In genomic region chr7:24964177-24964576, GRCh38 we compare ENCODE assay signal across 24 cellular contexts. TPM values are rescaled to one million over a fixed set of nuclear protein-coding genes. Genes with fewer than 3 reads are reported as not detected.
A peak's percentile ranks its signal among the peaks of the same experiment; 100 is the strongest.
DNase-seq lines count a peak whose midpoint lies in the region; ATAC-seq and TF ChIP-seq lines count a peak whose summit lies in the region.
"Had no signal": no experiment of that assay in that cellular context is flagged by ENCODE, and none has a peak within 500 bp of the region (broad histone marks: within the 10 kb centered on the region; RNA-seq: fewer than 3 reads in every experiment).

No MANE protein-coding gene starts in this region.

- H3K9me3 Mint-ChIP-seq in activated CD4-positive, alpha-beta T cell treated with anti-CD3 and anti-CD28 coated beads, Interleukin-2, amount 10 ng/mL, durations not matched to agents 24 days and 14 days: peaks cover 7% of the 10 kb centered on the region
- no peaks in the 10 kb centered on the region for H3K9me3 Mint-ChIP-seq in natural killer cell treated with Interleukin-12 subunit alpha and Interleukin-12 subunit beta and Interleukin-15 and Interleukin-18, amount 100 ng/mL, for 72 hours
- H3K9me3 Mint-ChIP-seq: CD8-positive, alpha-beta T cell; nephron progenitor cell; stimulated activated effector memory CD8-positive, alpha-beta T cell treated with anti-CD3 and anti-CD28 coated beads, Interleukin-12 subunit alpha, Interleukin-12 subunit beta, amount 100 ng/mL, for 72 hours had no signal

- POLR2A ChIA-PET in IMR-90 (lab: Charles Lee; ENCODE audit: unreplicated experiment): no interaction called here

- no peak overlapping the region; the same call in 1 of the 2 replicates for H3K18ac ChIP-seq in IMR-90 (ENCODE audit: low read depth, low read length)

- H2BK20ac ChIP-seq in IMR-90 (ENCODE audit: low read depth, low read length): no peak overlapping the region

- H3K27ac Mint-ChIP-seq in activated CD4-positive, alpha-beta T cell treated with anti-CD3 and anti-CD28 coated beads, Interleukin-2, amount 10 ng/mL, durations not matched to agents 24 days and 14 days: peak overlapping the region; percentile 40
- peak overlapping the region; percentile 69 to 83 for H3K27ac Mint-ChIP-seq in natural killer cell treated with Interleukin-12 subunit alpha and Interleukin-12 subunit beta and Interleukin-15 and Interleukin-18, amount 100 ng/mL, for 72 hours
- H3K27ac Mint-ChIP-seq: CD8-positive, alpha-beta T cell; nephron progenitor cell; progenitor cell of endocrine pancreas had no signal

- H4K20me1 ChIP-seq in IMR-90 (ENCODE audit: insufficient read depth, low read length): 0 out of 2 replicates have a peak, but pooled peaks cover 3% of the 10 kb centered on the region

- H3K4me3 ChIP-seq in IMR-90 (ENCODE audit: insufficient read depth, low read depth, low read length) (no peak overlapping the region), right cardiac atrium (ENCODE audit: low read length) (no peak overlapping the region)
- H3K4me3 ChIP-seq: A549, Peyer's patch, upper lobe of right lung had no signal

- H3K36me3 Mint-ChIP-seq in activated CD4-positive, alpha-beta T cell treated with anti-CD3 and anti-CD28 coated beads, Interleukin-2, amount 10 ng/mL, durations not matched to agents 24 days and 14 days (ENCODE audit: low read depth): peaks cover 29% of the 10 kb centered on the region
- no peaks in the 10 kb centered on the region for H3K36me3 Mint-ChIP-seq in natural killer cell treated with Interleukin-12 subunit alpha and Interleukin-12 subunit beta and Interleukin-15 and Interleukin-18, amount 100 ng/mL, for 72 hours
- H3K36me3 Mint-ChIP-seq: CD8-positive, alpha-beta T cell had no signal

- no peak overlapping the region for H3K23ac ChIP-seq in IMR-90 (ENCODE audit: low read depth, low read length)

- in situ Hi-C loops in IMR-90 (cut with MboI; ENCODE audit: low sequenced_read_pairs): no loop called here

- no peak overlapping the region for H4K91ac ChIP-seq in IMR-90 (ENCODE audit: insufficient read depth, low read depth, low read length)

- H3K14ac ChIP-seq in IMR-90 (replicated peaks; ENCODE audit: low read depth, low read length): no peak overlapping the region

- intact Hi-C loops in activated CD4-positive, alpha-beta T cell treated with anti-CD3 and anti-CD28 coated beads, Interleukin-2, amount 10 ng/mL, durations not matched to agents 24 days and 14 days (cut with micrococcal nuclease): no loop called here
- intact Hi-C loops in IMR-90 (cut with micrococcal nuclease): no loop called here
- intact Hi-C loops in right cardiac atrium (cut with DNase I): no loop called here

- no CpG with 5 or more reads among the region's 2 CpGs for WGBS in IMR-90 (ENCODE audit: extremely low coverage in 2 of 2, insufficient read length in 1 of 2), 2 experiments
- WGBS in right cardiac atrium: 90% methylated on average over 2 of the region's 2 CpGs

- no peak overlapping the region for H3K4me2 ChIP-seq in IMR-90 (ENCODE audit: low read depth, low read length)
- H3K4me2 ChIP-seq: A549 had no signal

- H3K27ac ChIP-seq in IMR-90 (ENCODE audit: insufficient read depth, low read length): no peak overlapping the region
- H3K27ac ChIP-seq in right cardiac atrium (ENCODE audit: low read length): no peak overlapping the region
- H3K27ac ChIP-seq: A549, upper lobe of right lung had no signal

- H2AK5ac ChIP-seq in IMR-90 (ENCODE audit: low read depth, low read length): no peak overlapping the region

- H4K8ac ChIP-seq in IMR-90 (ENCODE audit: low read depth in 2 of 2, low read length in 2 of 2): no peak overlapping the region

- H2BK5ac ChIP-seq in IMR-90 (ENCODE audit: low read depth, low read length, poor library complexity, severe bottlenecking): no peak overlapping the region

- DNase-seq in activated CD4-positive, alpha-beta T cell treated with anti-CD3 and anti-CD28 coated beads, Interleukin-2, amount 10 ng/mL, durations not matched to agents 24 days and 14 days: no peak
- no peak for DNase-seq in activated CD4-positive, alpha-beta T cell treated with anti-CD3 and anti-CD28 coated beads for 48 hours
- DNase-seq in IMR-90 (peak; percentile 22), amniotic epithelial cell (ENCODE audit: low read depth) (peak; percentile 27), right cardiac atrium (no peak)
- DNase-seq in natural killer cell treated with Interleukin-12 subunit alpha and Interleukin-12 subunit beta and Interleukin-15 and Interleukin-18, amount 100 ng/mL, for 72 hours (ENCODE audit: low spot score): no peak
- DNase-seq: activated CD8-positive, alpha-beta memory T cell treated with anti-CD3 and anti-CD28 coated beads for 24 hours; activated naive CD4-positive, alpha-beta T cell treated with Interleukin-2 at 50 U/mL for 16 hours; CD8-positive, alpha-beta T cell; kidney; mesenchymal stem cell; MV-4-11; NCI-H2029 treated with DMSO at 0.1 percent for 48 hours; NCI-H69; nephron progenitor cell; Peyer's patch; small intestine; upper lobe of right lung had no signal

- no peak for TF ChIP-seq POLR2A in IMR-90 (IDR thresholded peaks at IDR 0.05; ENCODE audit: low read depth, low read length)

- CTCF ChIA-PET in IMR-90 (lab: Yijun Ruan, JAX): interaction anchor here (0.5 to 1.6 kb wide), 3 partner anchors 15 to 18 kb away, joined by 3 to 5 read pairs (median 3); no protein-coding TSS in a partner anchor

- H3K27me3 ChIP-seq in IMR-90 (ENCODE audit: control insufficient read depth, insufficient read depth, low read length) (no peaks in the 10 kb centered on the region), right cardiac atrium (ENCODE audit: control insufficient read depth, insufficient read depth) (no peaks in the 10 kb centered on the region)
- H3K27me3 ChIP-seq: Peyer's patch, upper lobe of right lung had no signal

- H2AFZ ChIP-seq in IMR-90 (replicated peaks; ENCODE audit: low read length, poor library complexity): no peak overlapping the region

- H2BK15ac ChIP-seq in IMR-90 (ENCODE audit: low read depth, low read length): no peak overlapping the region

- H3K27me3 Mint-ChIP-seq in activated CD4-positive, alpha-beta T cell treated with anti-CD3 and anti-CD28 coated beads, Interleukin-2, amount 10 ng/mL, durations not matched to agents 24 days and 14 days: no peaks in the 10 kb centered on the region
- no peaks in the 10 kb centered on the region for H3K27me3 Mint-ChIP-seq in natural killer cell treated with Interleukin-12 subunit alpha and Interleukin-12 subunit beta and Interleukin-15 and Interleukin-18, amount 100 ng/mL, for 72 hours
- H3K27me3 Mint-ChIP-seq: progenitor cell of endocrine pancreas had no signal

- no peak for TF ChIP-seq CTCF in IMR-90 (conservative IDR thresholded peaks at IDR 0.05; ENCODE audit: low read depth, low read length)

- H4K5ac ChIP-seq in IMR-90 (ENCODE audit: low read depth, low read length): 0 out of 2 replicates have a peak overlapping the region, but pooled peaks have one; percentile 4

- no peak overlapping the region for H3K4ac ChIP-seq in IMR-90 (ENCODE audit: low read depth, low read length)

- H3K9ac ChIP-seq in IMR-90 (ENCODE audit: low read depth, low read length): no peak overlapping the region

- H3K36me3 ChIP-seq in IMR-90 (ENCODE audit: control insufficient read depth, insufficient read depth, low read length): no peaks in the 10 kb centered on the region
- H3K36me3 ChIP-seq: Peyer's patch, upper lobe of right lung had no signal

- H3K4me1 ChIP-seq in IMR-90 (ENCODE audit: control insufficient read depth, insufficient read depth, low read length) (peaks cover 12% of the 10 kb centered on the region), right cardiac atrium (ENCODE audit: control insufficient read depth, insufficient read depth, low read length) (peaks cover 2% of the 10 kb centered on the region)

- ATAC-seq in IMR-90 (ENCODE audit: low read depth) (no peak), right cardiac atrium (no peak), HG02678 (IDR thresholded peaks at IDR 0.05; ENCODE audit: unreplicated experiment) (no peak), GM21529 (IDR thresholded peaks at IDR 0.05; ENCODE audit: unreplicated experiment) (no peak)
- no peak for ATAC-seq in natural killer cell treated with Interleukin-12 subunit alpha and Interleukin-12 subunit beta and Interleukin-15 and Interleukin-18, amount 100 ng/mL, for 72 hours
- ATAC-seq: A549; CD8-positive, alpha-beta T cell; SK-N-SH treated with all-trans-retinoic acid at 6 μM for 48 hours; stimulated activated effector memory CD8-positive, alpha-beta T cell treated with anti-CD3 and anti-CD28 coated beads, Interleukin-12 subunit alpha, Interleukin-12 subunit beta, amount 100 ng/mL, for 72 hours had no signal

- peak overlapping the region; percentile 18 for H3K4me3 Mint-ChIP-seq in activated CD4-positive, alpha-beta T cell treated with anti-CD3 and anti-CD28 coated beads, Interleukin-2, amount 10 ng/mL, durations not matched to agents 24 days and 14 days
- H3K4me3 Mint-ChIP-seq in natural killer cell treated with Interleukin-12 subunit alpha and Interleukin-12 subunit beta and Interleukin-15 and Interleukin-18, amount 100 ng/mL, for 72 hours: peak overlapping the region; percentile 47
- H3K4me3 Mint-ChIP-seq: CD8-positive, alpha-beta T cell; nephron progenitor cell had no signal

- H3K79me1 ChIP-seq in IMR-90 (ENCODE audit: low read depth in 1 of 2, low read length in 2 of 2): peaks cover 50 to 80% of the 10 kb centered on the region in 2 experiments

- peaks cover 9% of the 10 kb centered on the region; the same call in 1 of the 2 replicates for H3K9me1 ChIP-seq in IMR-90 (ENCODE audit: insufficient read depth, low read length)

- no TSS peak for BruUV-seq in IMR-90 (replicated peaks; lab: Mats Ljungman, UMichigan)

- H2BK120ac ChIP-seq in IMR-90 (ENCODE audit: low read depth, low read length): no peak overlapping the region

- H3K4me1 Mint-ChIP-seq in activated CD4-positive, alpha-beta T cell treated with anti-CD3 and anti-CD28 coated beads, Interleukin-2, amount 10 ng/mL, durations not matched to agents 24 days and 14 days: peaks cover 78% of the 10 kb centered on the region
- H3K4me1 Mint-ChIP-seq in natural killer cell treated with Interleukin-12 subunit alpha and Interleukin-12 subunit beta and Interleukin-15 and Interleukin-18, amount 100 ng/mL, for 72 hours (ENCODE audit: low read depth in 2 of 2): peaks cover 59 to 75% of the 10 kb centered on the region in 2 donors

- no peak overlapping the region for H2AK9ac ChIP-seq in IMR-90 (replicated peaks; ENCODE audit: low read depth, low read length, poor library complexity)

- TF ChIP-seq RAD21 in IMR-90 (IDR thresholded peaks at IDR 0.05; ENCODE audit: low read length): no peak

- no peak overlapping the region for H3K56ac ChIP-seq in IMR-90 (ENCODE audit: extremely low read depth, insufficient read depth, low read length)

- dilution Hi-C loops in IMR-90 (cut with HindIII; ENCODE audit: low sequenced_read_pairs, unreplicated experiment): no loop called here

- H3K9me3 ChIP-seq in IMR-90 (ENCODE audit: control insufficient read depth, insufficient read depth, low read length) (no peaks in the 10 kb centered on the region), right cardiac atrium (ENCODE audit: control insufficient read depth, low read length) (no peaks in the 10 kb centered on the region)
- H3K9me3 ChIP-seq: A549, Peyer's patch, upper lobe of right lung had no signal

RNA-seq across cellular contexts. Expression of gene OSBPL3, which starts 15.8 kb away (rescaled TPM):
- 93.7 and 93.8 TPM in 2 replicates for total RNA-seq in activated CD4-positive, alpha-beta T cell treated with anti-CD3 and anti-CD28 coated beads, Interleukin-2, amount 10 ng/mL, durations not matched to agents 24 days and 14 days
- total RNA-seq in IMR-90 (2012; rRNA removed) (29.9 and 30.0 TPM in 2 replicates), right cardiac atrium (10 to 100 TPM in 2 of 4 donors, 1 to 10 TPM in 2; 9.0 to 12.9 (median 10.4) TPM)
- polyA plus RNA-seq in IMR-90 (2012; rRNA removed) (15.4 and 18.0 TPM in 2 replicates), right cardiac atrium (3.2 TPM)
- 4.0 and 4.9 TPM in 2 replicates for polyA plus RNA-seq in IMR-90 (2012; cell fraction: cytosol; rRNA removed)
- polyA plus RNA-seq in IMR-90 (2012; cell fraction: nucleus; rRNA removed; ENCODE audit: low replicate concordance): 14.4 and 46.7 TPM in 2 replicates
- total RNA-seq in natural killer cell treated with Interleukin-12 subunit alpha and Interleukin-12 subunit beta and Interleukin-15 and Interleukin-18, amount 100 ng/mL, for 72 hours: 10 to 100 TPM; 34.7 to 70.4 TPM

Comparison
In these comparisons a context has a peak if more than half of its experiments do, and no peak if none do; other contexts are left out.
1. DNase-seq: peak in IMR-90 (single experiment) and amniotic epithelial cell (single experiment); none in activated CD4-positive, alpha-beta T cell treated with anti-CD3 and anti-CD28 coated beads, Interleukin-2, amount 10 ng/mL, durations not matched to agents 24 days and 14 days (single experiment), activated CD4-positive, alpha-beta T cell treated with anti-CD3 and anti-CD28 coated beads for 48 hours (single experiment), natural killer cell treated with Interleukin-12 subunit alpha and Interleukin-12 subunit beta and Interleukin-15 and Interleukin-18, amount 100 ng/mL, for 72 hours (single experiment) and right cardiac atrium (0 of 3).